ENCODE assay signal across 18 cellular contexts in the genomic region with DNA sequence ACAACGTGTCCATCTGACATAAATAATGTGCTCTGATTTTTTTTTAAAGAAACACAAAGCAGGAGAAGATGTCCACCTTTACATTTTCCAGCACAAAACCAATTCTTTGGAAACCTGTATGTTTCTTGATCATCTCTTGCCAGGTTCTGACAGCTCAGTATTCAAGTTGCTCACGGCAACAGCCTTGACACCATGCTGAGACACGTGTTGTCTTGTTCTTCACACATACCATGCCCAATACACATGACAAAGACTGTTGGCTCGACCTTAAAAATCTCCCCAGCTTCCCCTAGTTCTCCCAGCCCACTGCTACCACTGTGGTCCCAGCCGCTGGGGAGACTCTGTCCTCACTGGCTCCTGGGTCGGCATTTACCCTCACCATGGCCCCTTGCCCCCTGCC.
DNase-seq lines count a peak whose midpoint lies in the region; ATAC-seq and TF ChIP-seq lines count a peak whose summit lies in the region.
"Had no signal": no experiment of that assay in that cellular context is flagged by ENCODE, and none has a peak within 500 bp of the region (broad histone marks: within the 10 kb centered on the region; RNA-seq: fewer than 3 reads in every experiment).

No MANE protein-coding gene starts in this region.

- H3K27ac ChIP-seq in RWPE2 (ENCODE audit: poor library complexity, severe bottlenecking) (no peak overlapping the region), foreskin keratinocyte (no peak overlapping the region), neuronal stem cell (replicated peaks; ENCODE audit: low read length) (no peak overlapping the region), Peyer's patch (no peak overlapping the region)

- no peak overlapping the region for H2BK120ac ChIP-seq in neuronal stem cell (ENCODE audit: low read depth, low read length)

- H3K23ac ChIP-seq in neuronal stem cell (ENCODE audit: low read depth, low read length, poor library complexity), result no peak overlapping the region

- no peak overlapping the region for H3K9ac ChIP-seq in neuronal stem cell (ENCODE audit: low read depth, low read length, poor library complexity)

- no peak overlapping the region for H3K4ac ChIP-seq in neuronal stem cell (ENCODE audit: low read length)

- H2AFZ ChIP-seq in neuronal stem cell (ENCODE audit: low read length), result no peak overlapping the region

- H2BK12ac ChIP-seq in neuronal stem cell (ENCODE audit: low read length), result no peak overlapping the region

- H2BK5ac ChIP-seq in neuronal stem cell (ENCODE audit: low read length), result peak overlapping the region; percentile 12

- no peaks in the 10 kb centered on the region for H3K9me3 Mint-ChIP-seq in stimulated activated naive CD8-positive, alpha-beta T cell treated with anti-CD3 and anti-CD28 coated beads, Interleukin-15, amount 100 ng/mL, for 72 hours

- H3K36me3 ChIP-seq in RWPE2 (ENCODE audit: low read depth) (no peaks in the 10 kb centered on the region), neuronal stem cell (replicated peaks in 1 of 2; ENCODE audit: control insufficient read depth in 2 of 2, insufficient read depth in 2 of 2, low read length in 2 of 2) (no peaks in the 10 kb centered on the region), Peyer's patch (no peaks in the 10 kb centered on the region)

- H3K79me1 ChIP-seq in neuronal stem cell (ENCODE audit: low read depth, low read length), result no peaks in the 10 kb centered on the region

- H2BK15ac ChIP-seq in neuronal stem cell (ENCODE audit: low read length), result no peak overlapping the region

- H2AK5ac ChIP-seq in neuronal stem cell (ENCODE audit: low read depth, low read length), result no peak overlapping the region

- no peak overlapping the region for H3K14ac ChIP-seq in neuronal stem cell (ENCODE audit: low read length)

- no peak overlapping the region for H3K18ac ChIP-seq in neuronal stem cell (ENCODE audit: low read length)

- no CpG with 5 or more reads among the region's 6 CpGs for WGBS in neuronal stem cell (ENCODE audit: extremely low coverage in 2 of 2, insufficient read length in 2 of 2, insufficient replicate concordance in 1 of 2), 2 donors

- H4K8ac ChIP-seq in neuronal stem cell (ENCODE audit: low read depth, low read length), result no peak overlapping the region

- no peak overlapping the region for H3K4me3 Mint-ChIP-seq in stimulated activated naive CD8-positive, alpha-beta T cell treated with anti-CD3 and anti-CD28 coated beads, Interleukin-15, amount 100 ng/mL, for 72 hours
- H3K4me3 Mint-ChIP-seq: CD14-positive monocyte had no signal

- H3K27me3 Mint-ChIP-seq in stimulated activated naive CD8-positive, alpha-beta T cell treated with anti-CD3 and anti-CD28 coated beads, Interleukin-15, amount 100 ng/mL, for 72 hours, result peaks cover 12% of the 10 kb centered on the region

- H3K4me3 ChIP-seq in RWPE2 (ENCODE audit: severe bottlenecking), result no peak overlapping the region
- H3K4me3 ChIP-seq in neuronal stem cell (ENCODE audit: low read length in 2 of 2), result no peak overlapping the region
- H3K4me3 ChIP-seq in Peyer's patch, result no peak overlapping the region

- H3K4me2 ChIP-seq in neuronal stem cell (ENCODE audit: insufficient read depth, low read length, poor library complexity, severe bottlenecking), result no peak overlapping the region

- H3K27me3 ChIP-seq in RWPE2 (ENCODE audit: insufficient read depth, poor library complexity, severe bottlenecking) (peaks cover 6% of the 10 kb centered on the region), foreskin keratinocyte (peaks cover 36% of the 10 kb centered on the region), neuronal stem cell (ENCODE audit: control insufficient read depth in 3 of 3, insufficient read depth in 3 of 3, low read depth in 1 of 3, low read length in 3 of 3) (peaks cover 0 to 18% (median 0%) of the 10 kb centered on the region in 3 experiments), Peyer's patch (no peaks in the 10 kb centered on the region)

- DNase-seq in NCI-H2171 treated with DMSO at 0.1 percent for 48 hours (lab: John Stamatoyannopoulos, UW), result peak; percentile 52
- DNase-seq in NCI-H2171 (lab: John Stamatoyannopoulos, UW), result no peak
- no peak for DNase-seq in RWPE2 (ENCODE audit: low spot score)
- peak; percentile 45 to 65 for DNase-seq in foreskin keratinocyte
- DNase-seq in neuronal stem cell (ENCODE audit: low spot score), result no peak
- DNase-seq in stimulated activated naive CD8-positive, alpha-beta T cell treated with anti-CD3 and anti-CD28 coated beads, Interleukin-15, amount 100 ng/mL, for 72 hours, result no peak
- no peak for DNase-seq in Peyer's patch
- DNase-seq: 8988T, DMS79 treated with DMSO at 0.1 percent for 48 hours, HCEC 1CT, KBM-7, NCI-H1417, NCI-H187, NCI-H2107, NCI-H526 treated with DMSO at 0.1 percent for 48 hours, SHP77 treated with DMSO at 0.1 percent for 48 hours had no signal

- H3K27ac Mint-ChIP-seq in stimulated activated naive CD8-positive, alpha-beta T cell treated with anti-CD3 and anti-CD28 coated beads, Interleukin-15, amount 100 ng/mL, for 72 hours, result peak overlapping the region in 1 of 2 donors; percentile 38

- H3K4me1 Mint-ChIP-seq in stimulated activated naive CD8-positive, alpha-beta T cell treated with anti-CD3 and anti-CD28 coated beads, Interleukin-15, amount 100 ng/mL, for 72 hours, result no peaks in the 10 kb centered on the region
- H3K4me1 Mint-ChIP-seq: CD14-positive monocyte had no signal

- no peak overlapping the region for H4K91ac ChIP-seq in neuronal stem cell (ENCODE audit: low read depth, low read length, poor library complexity)

- TF ChIP-seq POLR2A in Peyer's patch (IDR thresholded peaks at IDR 0.05), result no peak

- H3K4me1 ChIP-seq in RWPE2 (ENCODE audit: insufficient read depth, poor library complexity, severe bottlenecking) (no peaks in the 10 kb centered on the region), foreskin keratinocyte (no peaks in the 10 kb centered on the region), neuronal stem cell (ENCODE audit: control insufficient read depth in 2 of 2, insufficient read depth in 1 of 2, low read depth in 1 of 2, low read length in 2 of 2) (peaks cover 0 to 1% of the 10 kb centered on the region in 2 donors), Peyer's patch (no peaks in the 10 kb centered on the region)

- H3K9me3 ChIP-seq in RWPE2 (ENCODE audit: severe bottlenecking) (no peaks in the 10 kb centered on the region), neuronal stem cell (replicated peaks in 1 of 2; ENCODE audit: control insufficient read depth in 2 of 2, insufficient read depth in 1 of 2, low read depth in 1 of 2, low read length in 2 of 2) (no peaks in the 10 kb centered on the region), Peyer's patch (no peaks in the 10 kb centered on the region)

- TF ChIP-seq CTCF in RWPE2 (IDR thresholded peaks at IDR 0.05; ENCODE audit: poor library complexity, severe bottlenecking) (no peak), foreskin keratinocyte (conservative IDR thresholded peaks at IDR 0.05) (no peak), Peyer's patch (IDR thresholded peaks at IDR 0.05) (no peak)

- peak; percentile 21; the same call in 1 of the 3 replicates for ATAC-seq in RWPE2 (ENCODE audit: low read depth)
- peak; percentile 23 for ATAC-seq in foreskin keratinocyte
- ATAC-seq in stimulated activated naive CD8-positive, alpha-beta T cell treated with anti-CD3 and anti-CD28 coated beads, Interleukin-15, amount 100 ng/mL, for 72 hours, result no peak
- ATAC-seq in HG02973 (IDR thresholded peaks at IDR 0.05; ENCODE audit: unreplicated experiment), result no peak

Comparison
In these comparisons a context has a peak if more than half of its experiments do, and no peak if none do; other contexts are left out.
1. DNase-seq: peak in NCI-H2171 treated with DMSO at 0.1 percent for 48 hours (single experiment) and foreskin keratinocyte (2 of 2); none in NCI-H2171 (single experiment), RWPE2 (single experiment), neuronal stem cell (single experiment), stimulated activated naive CD8-positive, alpha-beta T cell treated with anti-CD3 and anti-CD28 coated beads, Interleukin-15, amount 100 ng/mL, for 72 hours (0 of 2) and Peyer's patch (0 of 3).
2. ATAC-seq: peak in RWPE2 (single experiment) and foreskin keratinocyte (single experiment); none in stimulated activated naive CD8-positive, alpha-beta T cell treated with anti-CD3 and anti-CD28 coated beads, Interleukin-15, amount 100 ng/mL, for 72 hours (single experiment) and HG02973 (single experiment).